ENCODE assay signal across 13 cellular contexts in genomic region chr3:149369991-149370866, GRCh38. TPM values are rescaled to one million over a fixed set of nuclear protein-coding genes. Genes with fewer than 3 reads are reported as not detected.
DNase-seq lines count a peak whose midpoint lies in the region; ATAC-seq and TF ChIP-seq lines count a peak whose summit lies in the region.
"Had no signal": no experiment of that assay in that cellular context is flagged by ENCODE, and none has a peak within 500 bp of the region (broad histone marks: within the 10 kb centered on the region; RNA-seq: fewer than 3 reads in every experiment).

No MANE protein-coding gene starts in this region.

- no peak for DNase-seq in Calu3
- peak; percentile 70 for DNase-seq in NT2/D1 (ENCODE audit: low read depth, low spot score)
- DNase-seq in fibroblast of pulmonary artery (ENCODE audit: low read depth), result peak; percentile 49
- DNase-seq in osteocyte (ENCODE audit: extremely low spot score, unreplicated experiment), result no peak
- DNase-seq in globus pallidus (ENCODE audit: low spot score), result no peak
- DNase-seq in BE2C, result no peak
- DNase-seq in EL, result no peak
- DNase-seq: activated CD8-positive, alpha-beta memory T cell treated with anti-CD3 and anti-CD28 coated beads, Interleukin-2, amount 50 U/mL, for 48 hours; CD4-positive, alpha-beta T cell; Karpas-422; stimulated activated CD4-positive, alpha-beta T cell treated with anti-CD3 and anti-CD28 coated beads, Interleukin-1b, Interleukin-23, amount 100 ng/mL, for 48 hours; T-helper 9 cell had no signal

- ATAC-seq in HG03175 (IDR thresholded peaks at IDR 0.05; ENCODE audit: unreplicated experiment), result no peak

- no peak overlapping the region for H3K9ac ChIP-seq in NT2/D1 (ENCODE audit: insufficient read length, low read depth)

- H3K27me3 ChIP-seq in NT2/D1 (ENCODE audit: insufficient read depth, insufficient read length), result no peaks in the 10 kb centered on the region
- no peaks in the 10 kb centered on the region for H3K27me3 ChIP-seq in BE2C

- intact Hi-C loops in Calu3 (cut with micrococcal nuclease; ENCODE audit: unreplicated experiment), result loop anchor here (1.0 kb wide), 1 partner anchor 7 kb away; the partner anchor contains the start of gene TM4SF1

- H3K4me3 ChIP-seq in NT2/D1 (ENCODE audit: insufficient read length, low read depth) (no peak overlapping the region), fibroblast of pulmonary artery (replicated peaks; ENCODE audit: low read depth, low read length) (no peak overlapping the region), BE2C (ENCODE audit: low read depth, low read length) (no peak overlapping the region)

- no peaks in the 10 kb centered on the region for H3K9me3 Mint-ChIP-seq in Calu3 (ENCODE audit: low read depth, unreplicated experiment)
- no peaks in the 10 kb centered on the region for H3K9me3 Mint-ChIP-seq in osteocyte (ENCODE audit: unreplicated experiment)
- H3K9me3 Mint-ChIP-seq: CD4-positive, alpha-beta T cell had no signal

- H3K27ac Mint-ChIP-seq in Calu3 (ENCODE audit: unreplicated experiment) (peak overlapping the region; percentile 99), osteocyte (ENCODE audit: unreplicated experiment) (peak overlapping the region; percentile 47)
- H3K27ac Mint-ChIP-seq: CD4-positive, alpha-beta T cell had no signal

- CTCF ChIA-PET in Calu3 (lab: Charles Lee), result interaction anchor here (0.6 to 2.5 kb wide), 9 partner anchors 12 to 1192 kb away, joined by 3 to 9 read pairs (median 5); no protein-coding TSS in a partner anchor

- peak overlapping the region; percentile 79 for H3K4me3 Mint-ChIP-seq in Calu3 (ENCODE audit: low read depth, unreplicated experiment)
- H3K4me3 Mint-ChIP-seq in osteocyte (ENCODE audit: unreplicated experiment), result no peak overlapping the region
- H3K4me3 Mint-ChIP-seq: CD4-positive, alpha-beta T cell had no signal

- H3K4me1 Mint-ChIP-seq in Calu3 (ENCODE audit: low read depth, unreplicated experiment), result peaks cover 84% of the 10 kb centered on the region
- peaks cover 52% of the 10 kb centered on the region for H3K4me1 Mint-ChIP-seq in osteocyte (ENCODE audit: unreplicated experiment)

- BruUV-seq in Calu3 (replicated peaks; lab: Mats Ljungman, UMichigan), result no TSS peak

- H3K4me1 ChIP-seq in NT2/D1 (ENCODE audit: insufficient read depth, insufficient read length) (no peaks in the 10 kb centered on the region), BE2C (peaks cover 3% of the 10 kb centered on the region; the same call in 1 of the 2 replicates)

- H3K27me3 Mint-ChIP-seq in Calu3 (ENCODE audit: unreplicated experiment) (peaks cover 8% of the 10 kb centered on the region), osteocyte (ENCODE audit: unreplicated experiment) (no peaks in the 10 kb centered on the region)

- H3K9me3 ChIP-seq in NT2/D1 (ENCODE audit: insufficient read depth, low read length) (no peaks in the 10 kb centered on the region), BE2C (no peaks in the 10 kb centered on the region)

- TF ChIP-seq CTCF in Calu3 (IDR thresholded peaks at IDR 0.05; ENCODE audit: unreplicated experiment) (no peak), fibroblast of pulmonary artery (IDR thresholded peaks at IDR 0.05; ENCODE audit: low read length, missing control alignments) (no peak), osteocyte (IDR thresholded peaks at IDR 0.05) (no peak), BE2C (IDR thresholded peaks at IDR 0.05; ENCODE audit: low read depth, low read length) (no peak)

- H3K36me3 Mint-ChIP-seq in Calu3 (ENCODE audit: insufficient read depth, unreplicated experiment) (peaks cover 99% of the 10 kb centered on the region), osteocyte (ENCODE audit: unreplicated experiment) (peaks cover 32% of the 10 kb centered on the region)

- H3K36me3 ChIP-seq in NT2/D1 (ENCODE audit: insufficient read depth, insufficient read length, low read length) (no peaks in the 10 kb centered on the region), BE2C (no peaks in the 10 kb centered on the region)

RNA-seq across cellular contexts. Expression of gene TM4SF1, which starts 7.2 kb away (rescaled TPM):
- total RNA-seq in Calu3 (2022) (919 and 981 TPM in 2 replicates), osteocyte (120 and 122 TPM in 2 replicates)
- polyA plus RNA-seq in BE2C (2012; ENCODE audit: insufficient read depth, insufficient read length, low read depth), result 1.5 TPM
- total RNA-seq: CD4-positive, alpha-beta T cell had no signal

RNA-seq across cellular contexts. Expression of gene TM4SF18, which starts 36.8 kb away (rescaled TPM):
- total RNA-seq in Calu3 (2022) (0.21 TPM in 1 of 2 replicates, not detected in the other), osteocyte (2.2 and 3.7 TPM in 2 replicates)
- not detected for polyA plus RNA-seq in BE2C (2012; ENCODE audit: insufficient read depth, insufficient read length, low read depth)
- total RNA-seq: CD4-positive, alpha-beta T cell had no signal

Comparison
In these comparisons a context has a peak if more than half of its experiments do, and no peak if none do; other contexts are left out.
1. DNase-seq: peak in NT2/D1 (single experiment) and fibroblast of pulmonary artery (single experiment); none in Calu3 (single experiment), osteocyte (single experiment), globus pallidus (single experiment), BE2C (single experiment) and EL (single experiment).